ENCODE assay signal across 8 cellular contexts in genomic region chr6:79466222-79466834, GRCh38.
DNase-seq lines count a peak whose midpoint lies in the region; ATAC-seq and TF ChIP-seq lines count a peak whose summit lies in the region.

No MANE protein-coding gene starts in this region.

- H3K4me1 Mint-ChIP-seq in HFFc6 (ENCODE audit: low read depth) (peaks cover 30% of the 10 kb centered on the region), type B pancreatic cell (ENCODE audit: unreplicated experiment) (peaks cover 15% of the 10 kb centered on the region), T-helper 17 cell (no peaks in the 10 kb centered on the region)

- H3K4me3 Mint-ChIP-seq in HFFc6 (no peak overlapping the region), type B pancreatic cell (no peak overlapping the region), T-helper 17 cell (no peak overlapping the region)

- TF ChIP-seq CTCF in HFFc6 (IDR thresholded peaks at IDR 0.05) = peak; percentile 72
- TF ChIP-seq CTCF in type B pancreatic cell (conservative IDR thresholded peaks at IDR 0.05) = peak; percentile 78

- no peaks in the 10 kb centered on the region for H3K9me3 ChIP-seq in T-helper 17 cell (ENCODE audit: control insufficient read depth, low read length, poor library complexity, severe bottlenecking)

- DNase-seq in DMS53 (lab: John Stamatoyannopoulos, UW) (peak; percentile 58), HFFc6 (peak; percentile 19), SK-N-DZ (ENCODE audit: low spot score) (peak; percentile 24), globus pallidus (ENCODE audit: low spot score) (peak; percentile 36), type B pancreatic cell (ENCODE audit: extremely low spot score, unreplicated experiment) (no peak), T-helper 17 cell (no peak)
- no peak for DNase-seq in stimulated activated CD4-positive, alpha-beta T cell treated with anti-CD3 and anti-CD28 coated beads, Interleukin-1b, Interleukin-23, amount 100 ng/mL, for 48 hours

- H3K27me3 Mint-ChIP-seq in HFFc6 (ENCODE audit: insufficient read depth) (no peaks in the 10 kb centered on the region; the same call in 1 of the 2 replicates), type B pancreatic cell (no peaks in the 10 kb centered on the region), T-helper 17 cell (peaks cover 42% of the 10 kb centered on the region)

- H3K9me3 Mint-ChIP-seq in HFFc6 = no peaks in the 10 kb centered on the region
- H3K9me3 Mint-ChIP-seq in type B pancreatic cell = no peaks in the 10 kb centered on the region

- ATAC-seq in T-helper 17 cell = no peak
- ATAC-seq in HG02938 (IDR thresholded peaks at IDR 0.05; ENCODE audit: unreplicated experiment) = no peak

- H3K27ac Mint-ChIP-seq in HFFc6 (no peak overlapping the region), type B pancreatic cell (no peak overlapping the region), T-helper 17 cell (no peak overlapping the region)

- H3K36me3 Mint-ChIP-seq in HFFc6 (ENCODE audit: low read depth) = no peaks in the 10 kb centered on the region
- H3K36me3 Mint-ChIP-seq in type B pancreatic cell = no peaks in the 10 kb centered on the region
- H3K36me3 Mint-ChIP-seq in T-helper 17 cell (ENCODE audit: low read depth) = peaks cover under 1% of the 10 kb centered on the region

Comparison
In these comparisons a context has a peak if more than half of its experiments do, and no peak if none do; other contexts are left out.
1. DNase-seq: peak in DMS53 (single experiment), HFFc6 (single experiment), SK-N-DZ (single experiment) and globus pallidus (single experiment); none in type B pancreatic cell (single experiment), T-helper 17 cell (0 of 3) and stimulated activated CD4-positive, alpha-beta T cell treated with anti-CD3 and anti-CD28 coated beads, Interleukin-1b, Interleukin-23, amount 100 ng/mL, for 48 hours (single experiment).